ENCODE assay signal across 24 cellular contexts in the genomic region with DNA sequence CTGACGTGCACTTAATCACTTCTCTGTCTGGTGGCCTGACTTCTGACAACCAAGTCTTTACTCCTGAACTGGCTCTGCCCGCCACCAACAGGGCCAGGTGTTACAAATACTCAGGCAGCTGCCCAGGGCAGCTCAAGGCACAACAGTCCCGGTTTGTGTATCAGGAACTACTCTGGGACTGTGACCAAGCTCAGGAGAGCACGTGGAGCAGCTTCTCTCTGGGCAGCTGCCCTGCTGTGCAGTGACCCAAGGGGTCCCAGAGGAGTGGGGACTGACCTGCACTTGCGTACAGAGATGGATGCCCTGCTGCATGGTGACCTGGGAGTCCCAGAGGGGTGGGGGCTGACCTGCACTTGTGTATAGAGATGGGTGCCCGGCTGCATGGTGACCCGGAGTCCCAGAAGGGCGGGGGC. TPM values are rescaled to one million over a fixed set of nuclear protein-coding genes. Genes with fewer than 3 reads are reported as not detected.
"Had no signal": no experiment of that assay in that cellular context is flagged by ENCODE, and none has a peak within 500 bp of the region (broad histone marks: within the 10 kb centered on the region; RNA-seq: fewer than 3 reads in every experiment).

No MANE protein-coding gene starts in this region.

- H3K36me3 ChIP-seq: uterus had no signal

- FAIRE-seq: kidney had no signal

- H3K4me2 ChIP-seq: hepatocyte had no signal

- H3K27me3 ChIP-seq: colonic mucosa, esophagus squamous epithelium, hepatocyte, right atrium auricular region, suprapubic skin, thyroid gland, uterus had no signal

- ATAC-seq: left cardiac atrium, lower lobe of right lung had no signal

- H2AFZ ChIP-seq: hepatocyte, parathyroid adenoma had no signal

- H3K4me1 ChIP-seq: colonic mucosa, left ventricle myocardium inferior, lower lobe of right lung, parathyroid adenoma, right atrium auricular region, suprapubic skin, thyroid gland, uterus had no signal

- H3K9ac ChIP-seq: parathyroid adenoma had no signal

- H3K4me1 Mint-ChIP-seq: memory B cell, nephron had no signal

- H3K4me3 ChIP-seq: colonic mucosa, esophagus squamous epithelium, hepatocyte, left ventricle myocardium inferior, lower lobe of right lung, right atrium auricular region, suprapubic skin, thyroid gland, uterus had no signal

- DNase-seq: cerebellar nuclear complex; colonic mucosa; dermis blood vessel endothelial cell; esophagus squamous epithelium; foreskin fibroblast; kidney; left cardiac atrium; left ventricle myocardium inferior; lower lobe of right lung; midbrain; stimulated activated CD4-positive, alpha-beta T cell treated with anti-CD3 and anti-CD28 coated beads, Interleukin-4, amount 100 ng/mL, for 24 hours; stimulated activated naive CD4-positive, alpha-beta T cell; thyroid gland; uterus had no signal

- H3K9me3 Mint-ChIP-seq: memory B cell, nephron, type B pancreatic cell had no signal

- H3K27ac ChIP-seq: colonic mucosa, esophagus squamous epithelium, hepatocyte, left ventricle myocardium inferior, lower lobe of right lung, parathyroid adenoma, right atrium auricular region, suprapubic skin, thyroid gland, uterus had no signal

- H3K27me3 Mint-ChIP-seq: memory B cell, type B pancreatic cell had no signal

- H3K9me3 ChIP-seq: colonic mucosa, esophagus squamous epithelium, left ventricle myocardium inferior, lower lobe of right lung, right atrium auricular region, suprapubic skin, thyroid gland, uterus had no signal

- H3K27ac Mint-ChIP-seq: memory B cell, nephron, type B pancreatic cell had no signal

- H3K4me3 Mint-ChIP-seq: memory B cell, nephron, type B pancreatic cell had no signal

RNA-seq across cellular contexts. Expression of a gene that starts 21.9 kb away (rescaled TPM):
- total RNA-seq: colonic mucosa, dermis blood vessel endothelial cell, epithelial cell of proximal tubule, esophagus squamous epithelium, hepatocyte, kidney, left cardiac atrium, left ventricle myocardium inferior, lower lobe of right lung, omental fat pad, pulmonary artery endothelial cell, right atrium auricular region, suprapubic skin, thyroid gland, uterus had no signal
- polyA plus RNA-seq: hepatocyte had no signal
